Comparison of ENCODE assay signal across 8 cellular contexts in the genomic region with DNA sequence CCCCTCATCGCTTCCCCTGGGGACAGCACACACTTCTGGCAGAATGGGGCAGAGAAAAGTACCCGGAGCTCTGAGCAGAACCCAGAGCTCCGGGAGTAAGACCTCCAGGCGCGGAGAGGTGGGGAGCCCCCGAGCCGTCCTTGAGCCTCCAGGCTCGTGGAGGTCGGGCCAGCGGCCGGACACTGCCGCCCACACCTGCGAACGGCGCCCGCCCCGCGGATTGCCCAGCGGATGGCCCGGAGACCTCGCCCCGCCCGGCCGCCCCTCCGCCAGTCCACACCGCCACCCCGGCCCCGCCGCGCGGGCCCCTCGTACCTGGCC. TPM values are rescaled to one million over a fixed set of nuclear protein-coding genes. Genes with fewer than 3 reads are reported as not detected.
DNase-seq lines count a peak whose midpoint lies in the region; ATAC-seq and TF ChIP-seq lines count a peak whose summit lies in the region.

No MANE protein-coding gene starts in this region.

- H4K8ac ChIP-seq in trophoblast cell (ENCODE audit: low read depth, low read length), result peak overlapping the region; percentile 86

- no peak overlapping the region for H2BK12ac ChIP-seq in trophoblast cell (ENCODE audit: low read length)

- H3K79me1 ChIP-seq in trophoblast cell (ENCODE audit: low read length), result peaks cover 7% of the 10 kb centered on the region

- H3K36me3 ChIP-seq in esophagus (ENCODE audit: control insufficient read depth in 2 of 2, insufficient read depth in 2 of 2, low read length in 1 of 2) (no peaks in the 10 kb centered on the region), trophoblast cell (ENCODE audit: control insufficient read depth in 1 of 2, insufficient read depth in 2 of 2, low read length in 2 of 2) (no peaks in the 10 kb centered on the region)

- peak overlapping the region; percentile 89 for H4K12ac ChIP-seq in trophoblast cell (ENCODE audit: low read depth, low read length)

- DNase-seq in AG09309 (ENCODE audit: low read depth), result no peak
- peak; percentile 1 for DNase-seq in RPMI7951 (ENCODE audit: low read depth)
- no peak for DNase-seq in trophoblast cell
- DNase-seq in HT-29 (ENCODE audit: low spot score), result no peak
- DNase-seq in NCI-H524 (lab: John Stamatoyannopoulos, UW), result no peak

- H3K4me1 ChIP-seq in esophagus (ENCODE audit: control insufficient read depth in 2 of 2, insufficient read depth in 2 of 2, low read length in 1 of 2), result no peaks in the 10 kb centered on the region
- no peaks in the 10 kb centered on the region for H3K4me1 ChIP-seq in trophoblast cell (ENCODE audit: control insufficient read depth in 1 of 2, insufficient read depth in 2 of 2, low read length in 2 of 2)

- H2BK120ac ChIP-seq in trophoblast cell (ENCODE audit: insufficient read depth, low read length, poor library complexity), result peak overlapping the region; percentile 73

- 0 to 1% methylated on average over 10 to 32 of the region's 32 CpGs for WGBS in esophagus, 2 donors
- no CpG with 5 or more reads among the region's 32 CpGs for WGBS in trophoblast cell (ENCODE audit: extremely low coverage, insufficient coverage, insufficient read length)

- H2BK5ac ChIP-seq in trophoblast cell (ENCODE audit: low read depth, low read length, poor library complexity), result peak overlapping the region; percentile 65

- H3K18ac ChIP-seq in trophoblast cell (ENCODE audit: low read length), result peak overlapping the region; percentile 91

- peak; percentile 19 for ATAC-seq in GM21526 (IDR thresholded peaks at IDR 0.05; ENCODE audit: low FRiP score, unreplicated experiment)
- ATAC-seq in GM18517 (IDR thresholded peaks at IDR 0.05; ENCODE audit: unreplicated experiment), result no peak

- peak overlapping the region; percentile 80 for H2AFZ ChIP-seq in trophoblast cell (ENCODE audit: insufficient read depth, low read length, poor library complexity)

- no peak overlapping the region for H2AK5ac ChIP-seq in trophoblast cell (ENCODE audit: low read length)

- H3K4me3 ChIP-seq in AG09309 (ENCODE audit: control insufficient read depth, low read depth, low read length) (peak overlapping the region; percentile 78), esophagus (ENCODE audit: low read depth in 1 of 2, low read length in 2 of 2) (peak overlapping the region; percentile 83 to 88), trophoblast cell (ENCODE audit: low read depth, low read length) (peak overlapping the region; percentile 100)

- TF ChIP-seq CTCF in AG09309 (IDR thresholded peaks at IDR 0.05; ENCODE audit: control insufficient read depth, insufficient read depth, low read depth, low read length, missing control alignments), result no peak

- no peak overlapping the region for H3K23ac ChIP-seq in trophoblast cell (ENCODE audit: low read length)

- peak overlapping the region; percentile 77 for H4K91ac ChIP-seq in trophoblast cell (ENCODE audit: low read depth, low read length)

- peak overlapping the region; percentile 91 for H3K14ac ChIP-seq in trophoblast cell (ENCODE audit: low read length)

- peaks cover 5% of the 10 kb centered on the region for H3K79me2 ChIP-seq in trophoblast cell (ENCODE audit: control insufficient read depth, insufficient read depth, low read length, poor library complexity)

- H3K27ac ChIP-seq in esophagus (ENCODE audit: low read depth in 2 of 2, low read length in 1 of 2) (peak overlapping the region; percentile 91 to 94), trophoblast cell (ENCODE audit: low read depth, low read length) (peak overlapping the region; percentile 81)

- H3K9ac ChIP-seq in trophoblast cell (ENCODE audit: low read length), result peak overlapping the region; percentile 90

- H3K4me2 ChIP-seq in trophoblast cell (ENCODE audit: low read length), result peak overlapping the region; percentile 75

- H3K27me3 ChIP-seq in esophagus (ENCODE audit: control insufficient read depth in 1 of 2, insufficient read depth in 2 of 2, low read length in 2 of 2) (no peaks in the 10 kb centered on the region), trophoblast cell (ENCODE audit: insufficient read depth, low read length) (no peaks in the 10 kb centered on the region)

- H3K4ac ChIP-seq in trophoblast cell (ENCODE audit: low read depth, low read length), result peak overlapping the region; percentile 31

- H3K9me3 ChIP-seq in esophagus (ENCODE audit: control insufficient read depth in 2 of 2, insufficient read depth in 1 of 2, low read depth in 1 of 2, low read length in 1 of 2) (no peaks in the 10 kb centered on the region), trophoblast cell (ENCODE audit: insufficient read depth, low read depth, low read length) (no peaks in the 10 kb centered on the region)

RNA-seq across cellular contexts. Expression of a gene that starts 0.3 kb away (rescaled TPM):
- total RNA-seq in RPMI7951 (2014; rRNA removed; shearing (Covaris generic)), result 12.0 and 15.0 TPM in 2 replicates
- 10 to 100 TPM; 14.1 to 16.3 TPM for polyA plus RNA-seq in esophagus
- polyA plus RNA-seq in trophoblast cell (2013), result 15.6 and 15.9 TPM in 2 replicates
- total RNA-seq in HT-29 (2014; rRNA removed; shearing (Covaris generic)), result 22.9 and 28.0 TPM in 2 replicates
